7 cellular contexts compared by ENCODE assay signal in genomic region chr1:220666349-220666748, GRCh38. TPM values are rescaled to one million over a fixed set of nuclear protein-coding genes. Genes with fewer than 3 reads are reported as not detected.
"Had no signal": no experiment of that assay in that cellular context is flagged by ENCODE, and none has a peak within 500 bp of the region (broad histone marks: within the 10 kb centered on the region; RNA-seq: fewer than 3 reads in every experiment).

No MANE protein-coding gene starts in this region.

- H3K4me1 Mint-ChIP-seq: IgD-negative memory B cell had no signal

- H3K9me3 ChIP-seq: HAP-1 had no signal

- H3K4me3 Mint-ChIP-seq: HFFc6, IgD-negative memory B cell had no signal

- H3K4me1 ChIP-seq: HAP-1 had no signal

- ATAC-seq: HCT116 had no signal

- H3K27ac Mint-ChIP-seq: HFFc6, IgD-negative memory B cell had no signal

- DNase-seq: GOT3, HFFc6, KBM-7 had no signal

- H3K36me3 ChIP-seq: HAP-1 had no signal

- H3K4me3 ChIP-seq: HAP-1 had no signal

- H3K9me3 Mint-ChIP-seq: HFFc6 had no signal

RNA-seq across cellular contexts. Expression of gene C1orf115, which starts 23.8 kb away (rescaled TPM):
- total RNA-seq: H4 had no signal
